In genomic region chr3:43307226-43307625, GRCh38 we compare ENCODE assay signal across 21 cellular contexts. TPM values are rescaled to one million over a fixed set of nuclear protein-coding genes. Genes with fewer than 3 reads are reported as not detected.
A peak's percentile ranks its signal among the peaks of the same experiment; 100 is the strongest.
DNase-seq lines count a peak whose midpoint lies in the region; ATAC-seq and TF ChIP-seq lines count a peak whose summit lies in the region.
"Had no signal": no experiment of that assay in that cellular context is flagged by ENCODE, and none has a peak within 500 bp of the region (broad histone marks: within the 10 kb centered on the region; RNA-seq: fewer than 3 reads in every experiment).

No MANE protein-coding gene starts in this region.

- CTCF ChIA-PET in activated CD4-positive, alpha-beta T cell treated with anti-CD3 and anti-CD28 coated beads for 36 hours (lab: Charles Lee): interaction anchor here (1.4 to 3.3 kb wide), 3 partner anchors 10 to 21 kb away, joined by 3 to 14 read pairs (median 9); no protein-coding TSS in a partner anchor
- CTCF ChIA-PET in naive thymus-derived CD4-positive, alpha-beta T cell (lab: Charles Lee): interaction anchor here (0.7 kb wide), 1 partner anchor 11 kb away, joined by 3 read pairs; no protein-coding TSS in a partner anchor

- POLR2A ChIA-PET in activated CD4-positive, alpha-beta T cell treated with anti-CD3 and anti-CD28 coated beads for 36 hours (lab: Charles Lee): no interaction called here
- POLR2A ChIA-PET in naive thymus-derived CD4-positive, alpha-beta T cell (lab: Charles Lee): interaction anchor here (0.5 to 4.4 kb wide), 2 partner anchors 10 to 447 kb away, joined by 3 to 36 read pairs; no protein-coding TSS in a partner anchor

- peaks cover 39 to 52% of the 10 kb centered on the region in 2 donors for H3K4me1 ChIP-seq in naive thymus-derived CD4-positive, alpha-beta T cell (ENCODE audit: control insufficient read depth in 2 of 2, insufficient read depth in 2 of 2, low read length in 2 of 2)

- no peak for DNase-seq in activated CD4-positive, alpha-beta T cell treated with anti-CD3 and anti-CD28 coated beads for 36 hours
- DNase-seq in activated CD4-positive, alpha-beta T cell treated with anti-CD3 and anti-CD28 coated beads, Interleukin-2, amount 50 U/mL, for 1 hour: no peak
- DNase-seq in H4 (ENCODE audit: low spot score) (peak; percentile 25), NCI-H2107 (lab: John Stamatoyannopoulos, UW) (no peak), DMS114 treated with DMSO at 0.1 percent for 48 hours (lab: John Stamatoyannopoulos, UW; ENCODE audit: unreplicated experiment) (no peak), CD14-positive monocyte (ENCODE audit: low spot score) (no peak)
- DNase-seq in activated naive CD8-positive, alpha-beta T cell treated with anti-CD3 and anti-CD28 coated beads for 36 hours: no peak
- DNase-seq in naive thymus-derived CD4-positive, alpha-beta T cell: no peak
- DNase-seq: 8988T, brain microvascular endothelial cell, DMS 273 treated with DMSO at 0.1 percent for 48 hours, GF-D8, head of caudate nucleus, left ventricle myocardium inferior, mucosa of descending colon, NCI-H1436, NCI-H2171, NCI-H69, nucleus accumbens, small intestine had no signal

- no peaks in the 10 kb centered on the region for H3K9me3 Mint-ChIP-seq in activated CD4-positive, alpha-beta T cell treated with anti-CD3 and anti-CD28 coated beads for 36 hours (ENCODE audit: low read depth)
- H3K9me3 Mint-ChIP-seq in activated naive CD8-positive, alpha-beta T cell treated with anti-CD3 and anti-CD28 coated beads for 36 hours: peaks cover 7% of the 10 kb centered on the region
- no peaks in the 10 kb centered on the region for H3K9me3 Mint-ChIP-seq in naive thymus-derived CD4-positive, alpha-beta T cell
- no peaks in the 10 kb centered on the region for H3K9me3 Mint-ChIP-seq in CD14-positive monocyte

- TF ChIP-seq CTCF in CD14-positive monocyte (IDR thresholded peaks at IDR 0.05): no peak

- no peak overlapping the region for H3K4me3 ChIP-seq in naive thymus-derived CD4-positive, alpha-beta T cell (ENCODE audit: low read length)
- H3K4me3 ChIP-seq: coronary artery, left ventricle myocardium inferior, mucosa of descending colon had no signal

- H3K36me3 Mint-ChIP-seq in activated CD4-positive, alpha-beta T cell treated with anti-CD3 and anti-CD28 coated beads for 36 hours (ENCODE audit: low read depth): peaks cover 53% of the 10 kb centered on the region
- peaks cover 65% of the 10 kb centered on the region for H3K36me3 Mint-ChIP-seq in activated naive CD8-positive, alpha-beta T cell treated with anti-CD3 and anti-CD28 coated beads for 36 hours
- peaks cover 32 to 66% (median 57%) of the 10 kb centered on the region in 5 donors for H3K36me3 Mint-ChIP-seq in naive thymus-derived CD4-positive, alpha-beta T cell
- peaks cover 67 to 84% of the 10 kb centered on the region in 2 donors for H3K36me3 Mint-ChIP-seq in CD14-positive monocyte

- peak overlapping the region; percentile 10 for H3K27ac ChIP-seq in naive thymus-derived CD4-positive, alpha-beta T cell (ENCODE audit: low read depth, low read length)
- H3K27ac ChIP-seq: brain microvascular endothelial cell, coronary artery, left ventricle myocardium inferior had no signal

- peaks cover 0 to 18% (median 0%) of the 10 kb centered on the region in 3 experiments for H3K36me3 ChIP-seq in naive thymus-derived CD4-positive, alpha-beta T cell (ENCODE audit: control insufficient read depth in 2 of 3, insufficient read depth in 3 of 3, low read length in 3 of 3)

- no peak for ATAC-seq in activated CD4-positive, alpha-beta T cell treated with anti-CD3 and anti-CD28 coated beads for 36 hours
- no peak for ATAC-seq in naive thymus-derived CD4-positive, alpha-beta T cell
- ATAC-seq: mucosa of descending colon had no signal

- no peaks in the 10 kb centered on the region for H3K27me3 ChIP-seq in naive thymus-derived CD4-positive, alpha-beta T cell (ENCODE audit: control insufficient read depth in 2 of 2, insufficient read depth in 2 of 2, low read length in 2 of 2)
- H3K27me3 ChIP-seq: brain microvascular endothelial cell had no signal

- intact Hi-C loops in activated CD4-positive, alpha-beta T cell treated with anti-CD3 and anti-CD28 coated beads for 36 hours (cut with DNase I, micrococcal nuclease): loop anchor here in 1 of 2 experiments (1.0 kb wide), 1 partner anchor 13 kb away; no protein-coding TSS in a partner anchor
- intact Hi-C loops in naive thymus-derived CD4-positive, alpha-beta T cell (cut with micrococcal nuclease): loop anchor here in 1 of 2 donors (1.0 kb wide), 1 partner anchor 10 kb away; no protein-coding TSS in a partner anchor
- intact Hi-C loops in CD14-positive monocyte (cut with micrococcal nuclease): no loop called here

- H3K4me3 Mint-ChIP-seq in activated CD4-positive, alpha-beta T cell treated with anti-CD3 and anti-CD28 coated beads for 36 hours: peak overlapping the region; percentile 9
- H3K4me3 Mint-ChIP-seq in activated naive CD8-positive, alpha-beta T cell treated with anti-CD3 and anti-CD28 coated beads for 36 hours: peak overlapping the region; percentile 59
- peak overlapping the region in 8 of 10 donors; percentile 58 to 82 (median 66) for H3K4me3 Mint-ChIP-seq in naive thymus-derived CD4-positive, alpha-beta T cell
- H3K4me3 Mint-ChIP-seq in CD14-positive monocyte: no peak overlapping the region

- peaks cover 85% of the 10 kb centered on the region for H3K4me1 Mint-ChIP-seq in activated CD4-positive, alpha-beta T cell treated with anti-CD3 and anti-CD28 coated beads for 36 hours
- H3K4me1 Mint-ChIP-seq in activated naive CD8-positive, alpha-beta T cell treated with anti-CD3 and anti-CD28 coated beads for 36 hours: peaks cover 76% of the 10 kb centered on the region
- peaks cover 48 to 98% (median 95%) of the 10 kb centered on the region in 7 donors for H3K4me1 Mint-ChIP-seq in naive thymus-derived CD4-positive, alpha-beta T cell
- H3K4me1 Mint-ChIP-seq in CD14-positive monocyte: peaks cover 26% of the 10 kb centered on the region

- H3K27ac Mint-ChIP-seq in activated CD4-positive, alpha-beta T cell treated with anti-CD3 and anti-CD28 coated beads for 36 hours: peak overlapping the region; percentile 70
- H3K27ac Mint-ChIP-seq in activated naive CD8-positive, alpha-beta T cell treated with anti-CD3 and anti-CD28 coated beads for 36 hours: peak overlapping the region; percentile 85
- peak overlapping the region in 8 of 9 donors; percentile 48 to 91 (median 78) for H3K27ac Mint-ChIP-seq in naive thymus-derived CD4-positive, alpha-beta T cell
- peak overlapping the region in 2 of 7 donors; percentile 12 to 79 for H3K27ac Mint-ChIP-seq in CD14-positive monocyte

- H3K9me3 ChIP-seq in naive thymus-derived CD4-positive, alpha-beta T cell (ENCODE audit: control insufficient read depth in 2 of 3, low read length in 3 of 3): no peaks in the 10 kb centered on the region
- H3K9me3 ChIP-seq: mucosa of descending colon had no signal

- no peaks in the 10 kb centered on the region for H3K27me3 Mint-ChIP-seq in activated CD4-positive, alpha-beta T cell treated with anti-CD3 and anti-CD28 coated beads for 36 hours
- H3K27me3 Mint-ChIP-seq in activated naive CD8-positive, alpha-beta T cell treated with anti-CD3 and anti-CD28 coated beads for 36 hours: no peaks in the 10 kb centered on the region
- no peaks in the 10 kb centered on the region for H3K27me3 Mint-ChIP-seq in naive thymus-derived CD4-positive, alpha-beta T cell
- no peaks in the 10 kb centered on the region for H3K27me3 Mint-ChIP-seq in CD14-positive monocyte (ENCODE audit: low read depth in 3 of 3)

RNA-seq across cellular contexts. Expression of gene SNRK, which starts 20.9 kb away (rescaled TPM):
- total RNA-seq in activated CD4-positive, alpha-beta T cell treated with anti-CD3 and anti-CD28 coated beads for 36 hours: 10 to 100 TPM; 19.5 to 22.9 TPM
- total RNA-seq in H4 (2014; rRNA removed; shearing (Covaris generic)): 9.2 and 11.4 TPM in 2 replicates
- 10 to 100 TPM; 26.8 to 29.3 TPM for total RNA-seq in activated naive CD8-positive, alpha-beta T cell treated with anti-CD3 and anti-CD28 coated beads for 36 hours
- total RNA-seq in naive thymus-derived CD4-positive, alpha-beta T cell: 100 to 1,000 TPM in 4 of 5 experiments, 10 to 100 TPM in 1; 71.9 to 176 (median 146) TPM
- 10 to 100 TPM; 63.4 to 66.2 TPM for polyA plus RNA-seq in naive thymus-derived CD4-positive, alpha-beta T cell
- polyA plus RNA-seq in CD14-positive monocyte: 10 to 100 TPM; 12.8 to 19.7 TPM

Comparison
In these comparisons a context has a peak if more than half of its experiments do, and no peak if none do; other contexts are left out.
1. H3K4me3 Mint-ChIP-seq: peak in activated CD4-positive, alpha-beta T cell treated with anti-CD3 and anti-CD28 coated beads for 36 hours (single experiment), activated naive CD8-positive, alpha-beta T cell treated with anti-CD3 and anti-CD28 coated beads for 36 hours (single experiment) and naive thymus-derived CD4-positive, alpha-beta T cell (8 of 10); none in CD14-positive monocyte (0 of 2).